1 cellular context compared by ENCODE assay signal in genomic region chr12:3752741-3753486, GRCh38.
TF ChIP-seq lines count a peak whose summit lies in the region.

A gene with protein sequence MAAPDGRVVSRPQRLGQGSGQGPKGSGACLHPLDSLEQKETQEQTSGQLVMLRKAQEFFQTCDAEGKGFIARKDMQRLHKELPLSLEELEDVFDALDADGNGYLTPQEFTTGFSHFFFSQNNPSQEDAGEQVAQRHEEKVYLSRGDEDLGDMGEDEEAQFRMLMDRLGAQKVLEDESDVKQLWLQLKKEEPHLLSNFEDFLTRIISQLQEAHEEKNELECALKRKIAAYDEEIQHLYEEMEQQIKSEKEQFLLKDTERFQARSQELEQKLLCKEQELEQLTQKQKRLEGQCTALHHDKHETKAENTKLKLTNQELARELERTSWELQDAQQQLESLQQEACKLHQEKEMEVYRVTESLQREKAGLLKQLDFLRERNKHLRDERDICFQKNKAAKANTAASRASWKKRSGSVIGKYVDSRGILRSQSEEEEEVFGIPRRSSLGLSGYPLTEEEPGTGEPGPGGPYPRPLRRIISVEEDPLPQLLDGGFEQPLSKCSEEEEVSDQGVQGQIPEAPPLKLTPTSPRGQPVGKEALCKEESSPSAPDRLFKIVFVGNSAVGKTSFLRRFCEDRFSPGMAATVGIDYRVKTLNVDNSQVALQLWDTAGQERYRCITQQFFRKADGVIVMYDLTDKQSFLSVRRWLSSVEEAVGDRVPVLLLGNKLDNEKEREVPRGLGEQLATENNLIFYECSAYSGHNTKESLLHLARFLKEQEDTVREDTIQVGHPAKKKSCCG (minus strand): TSS chr12:3753109. CDS start chr12:3696999, 56,110 bp downstream.

TF ChIP-seq in K562, 482 proteins besides CTCF, POLR2A, EP300 and RAD21 (continued from another document and continues in another):
- TF ChIP-seq, protein P1, sequence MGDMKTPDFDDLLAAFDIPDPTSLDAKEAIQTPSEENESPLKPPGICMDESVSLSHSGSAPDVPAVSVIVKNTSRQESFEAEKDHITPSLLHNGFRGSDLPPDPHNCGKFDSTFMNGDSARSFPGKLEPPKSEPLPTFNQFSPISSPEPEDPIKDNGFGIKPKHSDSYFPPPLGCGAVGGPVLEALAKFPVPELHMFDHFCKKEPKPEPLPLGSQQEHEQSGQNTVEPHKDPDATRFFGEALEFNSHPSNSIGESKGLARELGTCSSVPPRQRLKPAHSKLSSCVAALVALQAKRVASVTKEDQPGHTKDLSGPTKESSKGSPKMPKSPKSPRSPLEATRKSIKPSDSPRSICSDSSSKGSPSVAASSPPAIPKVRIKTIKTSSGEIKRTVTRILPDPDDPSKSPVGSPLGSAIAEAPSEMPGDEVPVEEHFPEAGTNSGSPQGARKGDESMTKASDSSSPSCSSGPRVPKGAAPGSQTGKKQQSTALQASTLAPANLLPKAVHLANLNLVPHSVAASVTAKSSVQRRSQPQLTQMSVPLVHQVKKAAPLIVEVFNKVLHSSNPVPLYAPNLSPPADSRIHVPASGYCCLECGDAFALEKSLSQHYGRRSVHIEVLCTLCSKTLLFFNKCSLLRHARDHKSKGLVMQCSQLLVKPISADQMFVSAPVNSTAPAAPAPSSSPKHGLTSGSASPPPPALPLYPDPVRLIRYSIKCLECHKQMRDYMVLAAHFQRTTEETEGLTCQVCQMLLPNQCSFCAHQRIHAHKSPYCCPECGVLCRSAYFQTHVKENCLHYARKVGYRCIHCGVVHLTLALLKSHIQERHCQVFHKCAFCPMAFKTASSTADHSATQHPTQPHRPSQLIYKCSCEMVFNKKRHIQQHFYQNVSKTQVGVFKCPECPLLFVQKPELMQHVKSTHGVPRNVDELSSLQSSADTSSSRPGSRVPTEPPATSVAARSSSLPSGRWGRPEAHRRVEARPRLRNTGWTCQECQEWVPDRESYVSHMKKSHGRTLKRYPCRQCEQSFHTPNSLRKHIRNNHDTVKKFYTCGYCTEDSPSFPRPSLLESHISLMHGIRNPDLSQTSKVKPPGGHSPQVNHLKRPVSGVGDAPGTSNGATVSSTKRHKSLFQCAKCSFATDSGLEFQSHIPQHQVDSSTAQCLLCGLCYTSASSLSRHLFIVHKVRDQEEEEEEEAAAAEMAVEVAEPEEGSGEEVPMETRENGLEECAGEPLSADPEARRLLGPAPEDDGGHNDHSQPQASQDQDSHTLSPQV (IDR thresholded peaks at IDR 0.05): peak; percentile 43; the same call in 1 of the 2 replicates
- TF ChIP-seq ZBTB33 (CRISPR knock-in tag; IDR thresholded peaks at IDR 0.05): no peak
- TF ChIP-seq, protein P2, sequence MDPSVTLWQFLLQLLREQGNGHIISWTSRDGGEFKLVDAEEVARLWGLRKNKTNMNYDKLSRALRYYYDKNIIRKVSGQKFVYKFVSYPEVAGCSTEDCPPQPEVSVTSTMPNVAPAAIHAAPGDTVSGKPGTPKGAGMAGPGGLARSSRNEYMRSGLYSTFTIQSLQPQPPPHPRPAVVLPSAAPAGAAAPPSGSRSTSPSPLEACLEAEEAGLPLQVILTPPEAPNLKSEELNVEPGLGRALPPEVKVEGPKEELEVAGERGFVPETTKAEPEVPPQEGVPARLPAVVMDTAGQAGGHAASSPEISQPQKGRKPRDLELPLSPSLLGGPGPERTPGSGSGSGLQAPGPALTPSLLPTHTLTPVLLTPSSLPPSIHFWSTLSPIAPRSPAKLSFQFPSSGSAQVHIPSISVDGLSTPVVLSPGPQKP (CRISPR knock-in tag; IDR thresholded peaks at IDR 0.05): no peak
- TF ChIP-seq, protein P3, sequence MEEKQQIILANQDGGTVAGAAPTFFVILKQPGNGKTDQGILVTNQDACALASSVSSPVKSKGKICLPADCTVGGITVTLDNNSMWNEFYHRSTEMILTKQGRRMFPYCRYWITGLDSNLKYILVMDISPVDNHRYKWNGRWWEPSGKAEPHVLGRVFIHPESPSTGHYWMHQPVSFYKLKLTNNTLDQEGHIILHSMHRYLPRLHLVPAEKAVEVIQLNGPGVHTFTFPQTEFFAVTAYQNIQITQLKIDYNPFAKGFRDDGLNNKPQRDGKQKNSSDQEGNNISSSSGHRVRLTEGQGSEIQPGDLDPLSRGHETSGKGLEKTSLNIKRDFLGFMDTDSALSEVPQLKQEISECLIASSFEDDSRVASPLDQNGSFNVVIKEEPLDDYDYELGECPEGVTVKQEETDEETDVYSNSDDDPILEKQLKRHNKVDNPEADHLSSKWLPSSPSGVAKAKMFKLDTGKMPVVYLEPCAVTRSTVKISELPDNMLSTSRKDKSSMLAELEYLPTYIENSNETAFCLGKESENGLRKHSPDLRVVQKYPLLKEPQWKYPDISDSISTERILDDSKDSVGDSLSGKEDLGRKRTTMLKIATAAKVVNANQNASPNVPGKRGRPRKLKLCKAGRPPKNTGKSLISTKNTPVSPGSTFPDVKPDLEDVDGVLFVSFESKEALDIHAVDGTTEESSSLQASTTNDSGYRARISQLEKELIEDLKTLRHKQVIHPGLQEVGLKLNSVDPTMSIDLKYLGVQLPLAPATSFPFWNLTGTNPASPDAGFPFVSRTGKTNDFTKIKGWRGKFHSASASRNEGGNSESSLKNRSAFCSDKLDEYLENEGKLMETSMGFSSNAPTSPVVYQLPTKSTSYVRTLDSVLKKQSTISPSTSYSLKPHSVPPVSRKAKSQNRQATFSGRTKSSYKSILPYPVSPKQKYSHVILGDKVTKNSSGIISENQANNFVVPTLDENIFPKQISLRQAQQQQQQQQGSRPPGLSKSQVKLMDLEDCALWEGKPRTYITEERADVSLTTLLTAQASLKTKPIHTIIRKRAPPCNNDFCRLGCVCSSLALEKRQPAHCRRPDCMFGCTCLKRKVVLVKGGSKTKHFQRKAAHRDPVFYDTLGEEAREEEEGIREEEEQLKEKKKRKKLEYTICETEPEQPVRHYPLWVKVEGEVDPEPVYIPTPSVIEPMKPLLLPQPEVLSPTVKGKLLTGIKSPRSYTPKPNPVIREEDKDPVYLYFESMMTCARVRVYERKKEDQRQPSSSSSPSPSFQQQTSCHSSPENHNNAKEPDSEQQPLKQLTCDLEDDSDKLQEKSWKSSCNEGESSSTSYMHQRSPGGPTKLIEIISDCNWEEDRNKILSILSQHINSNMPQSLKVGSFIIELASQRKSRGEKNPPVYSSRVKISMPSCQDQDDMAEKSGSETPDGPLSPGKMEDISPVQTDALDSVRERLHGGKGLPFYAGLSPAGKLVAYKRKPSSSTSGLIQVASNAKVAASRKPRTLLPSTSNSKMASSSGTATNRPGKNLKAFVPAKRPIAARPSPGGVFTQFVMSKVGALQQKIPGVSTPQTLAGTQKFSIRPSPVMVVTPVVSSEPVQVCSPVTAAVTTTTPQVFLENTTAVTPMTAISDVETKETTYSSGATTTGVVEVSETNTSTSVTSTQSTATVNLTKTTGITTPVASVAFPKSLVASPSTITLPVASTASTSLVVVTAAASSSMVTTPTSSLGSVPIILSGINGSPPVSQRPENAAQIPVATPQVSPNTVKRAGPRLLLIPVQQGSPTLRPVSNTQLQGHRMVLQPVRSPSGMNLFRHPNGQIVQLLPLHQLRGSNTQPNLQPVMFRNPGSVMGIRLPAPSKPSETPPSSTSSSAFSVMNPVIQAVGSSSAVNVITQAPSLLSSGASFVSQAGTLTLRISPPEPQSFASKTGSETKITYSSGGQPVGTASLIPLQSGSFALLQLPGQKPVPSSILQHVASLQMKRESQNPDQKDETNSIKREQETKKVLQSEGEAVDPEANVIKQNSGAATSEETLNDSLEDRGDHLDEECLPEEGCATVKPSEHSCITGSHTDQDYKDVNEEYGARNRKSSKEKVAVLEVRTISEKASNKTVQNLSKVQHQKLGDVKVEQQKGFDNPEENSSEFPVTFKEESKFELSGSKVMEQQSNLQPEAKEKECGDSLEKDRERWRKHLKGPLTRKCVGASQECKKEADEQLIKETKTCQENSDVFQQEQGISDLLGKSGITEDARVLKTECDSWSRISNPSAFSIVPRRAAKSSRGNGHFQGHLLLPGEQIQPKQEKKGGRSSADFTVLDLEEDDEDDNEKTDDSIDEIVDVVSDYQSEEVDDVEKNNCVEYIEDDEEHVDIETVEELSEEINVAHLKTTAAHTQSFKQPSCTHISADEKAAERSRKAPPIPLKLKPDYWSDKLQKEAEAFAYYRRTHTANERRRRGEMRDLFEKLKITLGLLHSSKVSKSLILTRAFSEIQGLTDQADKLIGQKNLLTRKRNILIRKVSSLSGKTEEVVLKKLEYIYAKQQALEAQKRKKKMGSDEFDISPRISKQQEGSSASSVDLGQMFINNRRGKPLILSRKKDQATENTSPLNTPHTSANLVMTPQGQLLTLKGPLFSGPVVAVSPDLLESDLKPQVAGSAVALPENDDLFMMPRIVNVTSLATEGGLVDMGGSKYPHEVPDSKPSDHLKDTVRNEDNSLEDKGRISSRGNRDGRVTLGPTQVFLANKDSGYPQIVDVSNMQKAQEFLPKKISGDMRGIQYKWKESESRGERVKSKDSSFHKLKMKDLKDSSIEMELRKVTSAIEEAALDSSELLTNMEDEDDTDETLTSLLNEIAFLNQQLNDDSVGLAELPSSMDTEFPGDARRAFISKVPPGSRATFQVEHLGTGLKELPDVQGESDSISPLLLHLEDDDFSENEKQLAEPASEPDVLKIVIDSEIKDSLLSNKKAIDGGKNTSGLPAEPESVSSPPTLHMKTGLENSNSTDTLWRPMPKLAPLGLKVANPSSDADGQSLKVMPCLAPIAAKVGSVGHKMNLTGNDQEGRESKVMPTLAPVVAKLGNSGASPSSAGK (IDR thresholded peaks at IDR 0.05): peak; percentile 72
- TF ChIP-seq TCF7 (IDR thresholded peaks at IDR 0.05; ENCODE audit: borderline replicate concordance): no peak
- TF ChIP-seq, protein P4, sequence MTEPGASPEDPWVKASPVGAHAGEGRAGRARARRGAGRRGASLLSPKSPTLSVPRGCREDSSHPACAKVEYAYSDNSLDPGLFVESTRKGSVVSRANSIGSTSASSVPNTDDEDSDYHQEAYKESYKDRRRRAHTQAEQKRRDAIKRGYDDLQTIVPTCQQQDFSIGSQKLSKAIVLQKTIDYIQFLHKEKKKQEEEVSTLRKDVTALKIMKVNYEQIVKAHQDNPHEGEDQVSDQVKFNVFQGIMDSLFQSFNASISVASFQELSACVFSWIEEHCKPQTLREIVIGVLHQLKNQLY (CRISPR knock-in tag; conservative IDR thresholded peaks at IDR 0.05): no peak
- TF ChIP-seq TARDBP (IDR thresholded peaks at IDR 0.05): no peak
- peak; percentile 74 for TF ChIP-seq MAX (CRISPR knock-in tag; IDR thresholded peaks at IDR 0.05)
- TF ChIP-seq DNMT1 (IDR thresholded peaks at IDR 0.05): no peak
- no peak for TF ChIP-seq BRCA1 (IDR thresholded peaks at IDR 0.05)
- TF ChIP-seq BRCA1 (CRISPR knock-in tag; IDR thresholded peaks at IDR 0.05): no peak
- TF ChIP-seq ZNF445 (CRISPR knock-in tag; IDR thresholded peaks at IDR 0.05; ENCODE audit: low read depth): no peak
- TF ChIP-seq TGIF2 (CRISPR knock-in tag; IDR thresholded peaks at IDR 0.05): no peak
- TF ChIP-seq ZSCAN29 (IDR thresholded peaks at IDR 0.05): no peak
- no peak for TF ChIP-seq PTRF (tag; IDR thresholded peaks at IDR 0.05)
- no peak for TF ChIP-seq CBFB (CRISPR knock-in tag; IDR thresholded peaks at IDR 0.05)
- TF ChIP-seq GABPB2 (CRISPR knock-in tag; conservative IDR thresholded peaks at IDR 0.05): no peak
- no peak for TF ChIP-seq PCBP2 (IDR thresholded peaks at IDR 0.05; ENCODE audit: low read depth, low read length, poor library complexity, severe bottlenecking)
- no peak for TF ChIP-seq TSC22D4 (tag; IDR thresholded peaks at IDR 0.05)
- 0 out of 2 replicates have a peak, but pooled peaks have one; percentile 45 for TF ChIP-seq MYC (IDR thresholded peaks at IDR 0.05; ENCODE audit: low read depth, low read length)
- 0 out of 2 replicates have a peak, but pooled peaks have one; percentile 16 for TF ChIP-seq MYC (CRISPR knock-in tag; IDR thresholded peaks at IDR 0.05; ENCODE audit: borderline replicate concordance, low read depth)
- TF ChIP-seq ZNF174 (CRISPR knock-in tag; IDR thresholded peaks at IDR 0.05): no peak
- no peak for TF ChIP-seq ZNF12 (CRISPR knock-in tag; IDR thresholded peaks at IDR 0.05)
- no peak for TF ChIP-seq MITF (IDR thresholded peaks at IDR 0.05)
- TF ChIP-seq SPI1 (IDR thresholded peaks at IDR 0.05; ENCODE audit: borderline replicate concordance, low read depth, low read length): no peak
- no peak for TF ChIP-seq JUNB (CRISPR knock-in tag; conservative IDR thresholded peaks at IDR 0.05)
- no peak for TF ChIP-seq HMBOX1 (IDR thresholded peaks at IDR 0.05)
- TF ChIP-seq MCM3 (IDR thresholded peaks at IDR 0.05): no peak
- no peak for TF ChIP-seq BACH1 (tag; IDR thresholded peaks at IDR 0.05)
- TF ChIP-seq ZNF184 (CRISPR knock-in tag; IDR thresholded peaks at IDR 0.05): no peak
- no peak for TF ChIP-seq CBX8 (IDR thresholded peaks at IDR 0.05; ENCODE audit: borderline replicate concordance, extremely low read depth, low read depth, low read length, poor library complexity, severe bottlenecking)
- TF ChIP-seq ZNF124 (CRISPR knock-in tag; IDR thresholded peaks at IDR 0.05): no peak
- no peak for TF ChIP-seq CEBPB (tag; IDR thresholded peaks at IDR 0.05)
